Comparison of ENCODE assay signal across 21 cellular contexts in the genomic region with DNA sequence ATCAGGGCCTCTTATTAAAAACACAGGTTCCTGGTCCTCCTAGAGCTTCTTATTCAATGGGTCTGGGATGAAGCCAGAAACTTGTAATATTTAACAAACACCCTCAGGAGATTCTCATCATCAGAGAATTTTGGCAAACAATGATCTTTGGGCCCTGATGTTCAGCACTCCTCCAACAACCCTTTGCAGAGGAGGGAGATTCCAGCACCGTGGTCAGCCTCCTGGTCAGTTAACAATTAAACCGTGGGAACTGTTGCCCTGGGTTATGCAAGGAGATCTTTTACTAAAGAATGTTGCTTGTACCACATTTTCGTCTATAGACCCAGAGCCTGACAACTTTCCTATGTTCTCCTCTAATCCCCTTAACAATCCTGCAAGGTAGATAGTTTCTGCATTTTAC.
DNase-seq lines count a peak whose midpoint lies in the region; ATAC-seq and TF ChIP-seq lines count a peak whose summit lies in the region.
"Had no signal": no experiment of that assay in that cellular context is flagged by ENCODE, and none has a peak within 500 bp of the region (broad histone marks: within the 10 kb centered on the region; RNA-seq: fewer than 3 reads in every experiment).

No MANE protein-coding gene starts in this region.

- TF ChIP-seq RAD21 in SK-N-SH (IDR thresholded peaks at IDR 0.05; ENCODE audit: low read length): no peak

- CTCF ChIA-PET in SK-N-SH (lab: Yijun Ruan, JAX): no interaction called here
- CTCF ChIA-PET in activated CD8-positive, alpha-beta T cell treated with anti-CD3 and anti-CD28 coated beads, Interleukin-2, amount 10 ng/mL, durations not matched to agents 7 days and 5 days (lab: Charles Lee): no interaction called here

- ATAC-seq in SK-N-SH treated with all-trans-retinoic acid at 6 μM for 48 hours (no peak), HG03095 (IDR thresholded peaks at IDR 0.05; ENCODE audit: unreplicated experiment) (no peak)
- ATAC-seq in activated CD8-positive, alpha-beta T cell treated with anti-CD3 and anti-CD28 coated beads, Interleukin-2, amount 10 ng/mL, durations not matched to agents 7 days and 5 days: no peak

- no peak overlapping the region for H3K27ac ChIP-seq in SK-N-SH (ENCODE audit: low read depth in 2 of 2, low read length in 1 of 2)
- H3K27ac ChIP-seq: 22Rv1 had no signal

- H3K9me3 Mint-ChIP-seq in activated CD8-positive, alpha-beta T cell treated with anti-CD3 and anti-CD28 coated beads, Interleukin-2, amount 10 ng/mL, durations not matched to agents 7 days and 5 days (ENCODE audit: insufficient read depth): no peaks in the 10 kb centered on the region
- H3K9me3 Mint-ChIP-seq: nephron progenitor cell had no signal

- no peaks in the 10 kb centered on the region for H3K9me3 ChIP-seq in SK-N-SH
- H3K9me3 ChIP-seq: tibial nerve had no signal

- H3K4me1 ChIP-seq in SK-N-SH (ENCODE audit: control insufficient read depth in 1 of 2, insufficient read depth in 2 of 2, low read depth in 1 of 2, low read length in 1 of 2): peaks cover 0 to 2% of the 10 kb centered on the region in 2 experiments; a peak in 1 of 4 replicates

- no peak overlapping the region for H3K27ac Mint-ChIP-seq in activated CD8-positive, alpha-beta T cell treated with anti-CD3 and anti-CD28 coated beads, Interleukin-2, amount 10 ng/mL, durations not matched to agents 7 days and 5 days
- H3K27ac Mint-ChIP-seq: immature natural killer cell had no signal

- no peak overlapping the region for H3K4me2 ChIP-seq in SK-N-SH

- H2AFZ ChIP-seq in SK-N-SH (ENCODE audit: low read depth): no peak overlapping the region

- no peaks in the 10 kb centered on the region for H3K36me3 ChIP-seq in SK-N-SH (replicated peaks in 1 of 2; ENCODE audit: control insufficient read depth in 1 of 2, insufficient read depth in 2 of 2, low read length in 1 of 2)
- H3K36me3 ChIP-seq: tibial nerve had no signal

- no peaks in the 10 kb centered on the region for H3K36me3 Mint-ChIP-seq in activated CD8-positive, alpha-beta T cell treated with anti-CD3 and anti-CD28 coated beads, Interleukin-2, amount 10 ng/mL, durations not matched to agents 7 days and 5 days (ENCODE audit: low read depth)
- H3K36me3 Mint-ChIP-seq: immature natural killer cell had no signal

- DNase-seq in SK-N-SH (no peak), cardiac fibroblast (ENCODE audit: low read depth in 2 of 2) (peak; percentile 72 to 73), kidney tubule cell (ENCODE audit: low spot score) (peak; percentile 94), stromal cell of bone marrow (ENCODE audit: low read depth) (peak; percentile 45), DMS53 treated with DMSO at 0.1 percent for 48 hours (lab: John Stamatoyannopoulos, UW; ENCODE audit: unreplicated experiment) (no peak)
- no peak for DNase-seq in activated CD8-positive, alpha-beta T cell treated with anti-CD3 and anti-CD28 coated beads, Interleukin-2, amount 10 ng/mL, durations not matched to agents 7 days and 5 days
- DNase-seq: activated CD4-positive, alpha-beta T cell treated with anti-CD3 and anti-CD28 coated beads, Interleukin-2, amount 50 U/mL, for 48 hours; cerebellar nuclear complex; DMS153; erythroblast; GOT3; immature natural killer cell; MM.1S; NCI-H345; nephron progenitor cell; RPMI8226; stimulated activated CD4-positive, alpha-beta T cell treated with anti-CD3 and anti-CD28 coated beads, Interleukin-12 subunit alpha, Interleukin-12 subunit beta, amount 100 ng/mL, for 4 hours had no signal

- 49% methylated on average over 3 of the region's 3 CpGs for WGBS in SK-N-SH (ENCODE audit: low lambda C conversion rate)

- no peaks in the 10 kb centered on the region for H4K20me1 ChIP-seq in SK-N-SH (ENCODE audit: insufficient read depth)

- H3K4me1 Mint-ChIP-seq in activated CD8-positive, alpha-beta T cell treated with anti-CD3 and anti-CD28 coated beads, Interleukin-2, amount 10 ng/mL, durations not matched to agents 7 days and 5 days (ENCODE audit: low read depth): no peaks in the 10 kb centered on the region
- H3K4me1 Mint-ChIP-seq: immature natural killer cell had no signal

- H3K4me3 ChIP-seq in SK-N-SH (ENCODE audit: low read depth in 2 of 2, low read length in 1 of 2): no peak overlapping the region
- no peak overlapping the region for H3K4me3 ChIP-seq in cardiac fibroblast (replicated peaks in 1 of 2; ENCODE audit: low read depth in 2 of 2, low read length in 2 of 2)
- H3K4me3 ChIP-seq: tibial nerve had no signal

- TF ChIP-seq EP300 in SK-N-SH (IDR thresholded peaks at IDR 0.05; ENCODE audit: borderline replicate concordance in 1 of 2, low read depth in 1 of 2, low read length in 1 of 2): no peak

- H3F3A ChIP-seq in SK-N-SH (replicated peaks; ENCODE audit: insufficient read depth): no peaks in the 10 kb centered on the region

- POLR2A ChIA-PET in SK-N-SH (lab: Yijun Ruan, JAX): no interaction called here
- POLR2A ChIA-PET in activated CD8-positive, alpha-beta T cell treated with anti-CD3 and anti-CD28 coated beads, Interleukin-2, amount 10 ng/mL, durations not matched to agents 7 days and 5 days (lab: Charles Lee): no interaction called here

- no peak overlapping the region for H3K9ac ChIP-seq in SK-N-SH

- no peaks in the 10 kb centered on the region for H3K27me3 ChIP-seq in SK-N-SH (ENCODE audit: insufficient read depth)
- H3K27me3 ChIP-seq: tibial nerve had no signal

- no peaks in the 10 kb centered on the region for H3K79me2 ChIP-seq in SK-N-SH (ENCODE audit: insufficient read depth)

- no peaks in the 10 kb centered on the region for H3K9me2 ChIP-seq in SK-N-SH

- no peak for TF ChIP-seq CTCF in SK-N-SH (IDR thresholded peaks at IDR 0.05)
- no peak for TF ChIP-seq CTCF in cardiac fibroblast (IDR thresholded peaks at IDR 0.05; ENCODE audit: low read depth, low read length)

- H3K4me3 Mint-ChIP-seq in activated CD8-positive, alpha-beta T cell treated with anti-CD3 and anti-CD28 coated beads, Interleukin-2, amount 10 ng/mL, durations not matched to agents 7 days and 5 days: no peak overlapping the region
- H3K4me3 Mint-ChIP-seq: immature natural killer cell, nephron progenitor cell had no signal

- H3K27me3 Mint-ChIP-seq in activated CD8-positive, alpha-beta T cell treated with anti-CD3 and anti-CD28 coated beads, Interleukin-2, amount 10 ng/mL, durations not matched to agents 7 days and 5 days (ENCODE audit: low read depth): no peaks in the 10 kb centered on the region

TF ChIP-seq in SK-N-SH, 30 proteins besides CTCF, POLR2A, EP300 and RAD21 (continues in another document):
- no peak for TF ChIP-seq TEAD4 (IDR thresholded peaks at IDR 0.05; ENCODE audit: borderline replicate concordance, insufficient read depth)
- TF ChIP-seq, protein P1, sequence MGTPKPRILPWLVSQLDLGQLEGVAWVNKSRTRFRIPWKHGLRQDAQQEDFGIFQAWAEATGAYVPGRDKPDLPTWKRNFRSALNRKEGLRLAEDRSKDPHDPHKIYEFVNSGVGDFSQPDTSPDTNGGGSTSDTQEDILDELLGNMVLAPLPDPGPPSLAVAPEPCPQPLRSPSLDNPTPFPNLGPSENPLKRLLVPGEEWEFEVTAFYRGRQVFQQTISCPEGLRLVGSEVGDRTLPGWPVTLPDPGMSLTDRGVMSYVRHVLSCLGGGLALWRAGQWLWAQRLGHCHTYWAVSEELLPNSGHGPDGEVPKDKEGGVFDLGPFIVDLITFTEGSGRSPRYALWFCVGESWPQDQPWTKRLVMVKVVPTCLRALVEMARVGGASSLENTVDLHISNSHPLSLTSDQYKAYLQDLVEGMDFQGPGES (IDR thresholded peaks at IDR 0.05; ENCODE audit: low read depth, low read length): no peak

TF ChIP-seq in SK-N-SH treated with all-trans-retinoic acid at 6 μM for 48 hours, 23 proteins besides CTCF, POLR2A, EP300 and RAD21 (continues in another document):
- TF ChIP-seq RARB (CRISPR knock-in tag; IDR thresholded peaks at IDR 0.05) (no peak), ZNF565 (CRISPR knock-in tag; conservative IDR thresholded peaks at IDR 0.05; ENCODE audit: low read depth) (no peak), BACH2 (CRISPR knock-in tag; IDR thresholded peaks at IDR 0.05; ENCODE audit: borderline replicate concordance) (no peak)
- TF ChIP-seq, protein P2, sequence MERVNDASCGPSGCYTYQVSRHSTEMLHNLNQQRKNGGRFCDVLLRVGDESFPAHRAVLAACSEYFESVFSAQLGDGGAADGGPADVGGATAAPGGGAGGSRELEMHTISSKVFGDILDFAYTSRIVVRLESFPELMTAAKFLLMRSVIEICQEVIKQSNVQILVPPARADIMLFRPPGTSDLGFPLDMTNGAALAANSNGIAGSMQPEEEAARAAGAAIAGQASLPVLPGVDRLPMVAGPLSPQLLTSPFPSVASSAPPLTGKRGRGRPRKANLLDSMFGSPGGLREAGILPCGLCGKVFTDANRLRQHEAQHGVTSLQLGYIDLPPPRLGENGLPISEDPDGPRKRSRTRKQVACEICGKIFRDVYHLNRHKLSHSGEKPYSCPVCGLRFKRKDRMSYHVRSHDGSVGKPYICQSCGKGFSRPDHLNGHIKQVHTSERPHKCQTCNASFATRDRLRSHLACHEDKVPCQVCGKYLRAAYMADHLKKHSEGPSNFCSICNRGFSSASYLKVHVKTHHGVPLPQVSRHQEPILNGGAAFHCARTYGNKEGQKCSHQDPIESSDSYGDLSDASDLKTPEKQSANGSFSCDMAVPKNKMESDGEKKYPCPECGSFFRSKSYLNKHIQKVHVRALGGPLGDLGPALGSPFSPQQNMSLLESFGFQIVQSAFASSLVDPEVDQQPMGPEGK (CRISPR knock-in tag; IDR thresholded peaks at IDR 0.05; ENCODE audit: borderline replicate concordance): no peak
- TF ChIP-seq, protein P3, sequence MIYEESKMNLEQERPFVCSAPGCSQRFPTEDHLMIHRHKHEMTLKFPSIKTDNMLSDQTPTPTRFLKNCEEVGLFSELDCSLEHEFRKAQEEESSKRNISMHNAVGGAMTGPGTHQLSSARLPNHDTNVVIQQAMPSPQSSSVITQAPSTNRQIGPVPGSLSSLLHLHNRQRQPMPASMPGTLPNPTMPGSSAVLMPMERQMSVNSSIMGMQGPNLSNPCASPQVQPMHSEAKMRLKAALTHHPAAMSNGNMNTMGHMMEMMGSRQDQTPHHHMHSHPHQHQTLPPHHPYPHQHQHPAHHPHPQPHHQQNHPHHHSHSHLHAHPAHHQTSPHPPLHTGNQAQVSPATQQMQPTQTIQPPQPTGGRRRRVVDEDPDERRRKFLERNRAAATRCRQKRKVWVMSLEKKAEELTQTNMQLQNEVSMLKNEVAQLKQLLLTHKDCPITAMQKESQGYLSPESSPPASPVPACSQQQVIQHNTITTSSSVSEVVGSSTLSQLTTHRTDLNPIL (CRISPR knock-in tag; IDR thresholded peaks at IDR 0.05; ENCODE audit: low read depth): no peak

Comparison
In these comparisons a context has a peak if more than half of its experiments do, and no peak if none do; other contexts are left out.
1. DNase-seq: peak in cardiac fibroblast (2 of 2), kidney tubule cell (single experiment) and stromal cell of bone marrow (single experiment); none in SK-N-SH (single experiment), DMS53 treated with DMSO at 0.1 percent for 48 hours (single experiment) and activated CD8-positive, alpha-beta T cell treated with anti-CD3 and anti-CD28 coated beads, Interleukin-2, amount 10 ng/mL, durations not matched to agents 7 days and 5 days (single experiment).